ENCODE assay signal across 19 cellular contexts in the genomic region with DNA sequence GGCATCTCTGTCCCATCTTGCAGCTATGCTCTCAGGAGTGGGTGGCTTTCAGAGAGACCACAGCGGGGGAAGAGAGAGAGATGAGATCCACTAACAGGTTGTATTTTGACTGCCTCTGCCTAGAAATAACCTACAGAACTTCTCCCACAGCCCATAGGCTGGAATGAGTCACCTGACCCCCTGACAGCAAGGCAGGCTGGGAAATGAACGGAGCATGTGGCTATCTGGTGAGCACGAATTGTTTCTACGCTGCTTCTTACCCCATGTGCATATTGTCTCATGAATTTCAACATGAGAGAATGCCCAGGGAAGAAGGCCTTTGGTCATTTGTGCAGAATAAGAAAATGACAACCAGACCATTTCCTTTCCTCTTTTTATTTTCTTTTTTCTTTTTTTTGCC.
DNase-seq lines count a peak whose midpoint lies in the region; ATAC-seq, FAIRE-seq and TF ChIP-seq lines count a peak whose summit lies in the region.
"Had no signal": no experiment of that assay in that cellular context is flagged by ENCODE, and none has a peak within 500 bp of the region (broad histone marks: within the 10 kb centered on the region; RNA-seq: fewer than 3 reads in every experiment).

No MANE protein-coding gene starts in this region.

- no peak for TF ChIP-seq POLR2A in thyroid gland (IDR thresholded peaks at IDR 0.05)

- FAIRE-seq in bronchial epithelial cell (lab: Jason Lieb, UNC): peak; percentile 75
- FAIRE-seq: GM12891, GM18507, H1 had no signal

- H4K8ac ChIP-seq in neuronal stem cell (ENCODE audit: low read depth, low read length): no peak overlapping the region

- H3K27ac ChIP-seq in neuronal stem cell (replicated peaks; ENCODE audit: low read length): no peak overlapping the region
- no peak overlapping the region for H3K27ac ChIP-seq in thyroid gland
- H3K27ac ChIP-seq: GM23248 had no signal

- H3K27me3 Mint-ChIP-seq in WTC11 (ENCODE audit: low read depth): no peaks in the 10 kb centered on the region
- H3K27me3 Mint-ChIP-seq in nephron (ENCODE audit: low read depth): peaks cover 7% of the 10 kb centered on the region

- H3K36me3 Mint-ChIP-seq in WTC11 (no peaks in the 10 kb centered on the region), nephron (ENCODE audit: low read depth) (no peaks in the 10 kb centered on the region)
- H3K36me3 Mint-ChIP-seq: CD4-positive, alpha-beta memory T cell had no signal

- no peak overlapping the region for H2AFZ ChIP-seq in neuronal stem cell (ENCODE audit: low read length)
- H2AFZ ChIP-seq: GM23248 had no signal

- TF ChIP-seq CTCF in WTC11 (IDR thresholded peaks at IDR 0.05) (no peak), bronchial epithelial cell (IDR thresholded peaks at IDR 0.05; ENCODE audit: insufficient read depth, low read length, severe bottlenecking) (no peak), nephron (IDR thresholded peaks at IDR 0.05; ENCODE audit: unreplicated experiment in 3 of 3) (no peak), thyroid gland (IDR thresholded peaks at IDR 0.05) (no peak)

- DNase-seq in WTC11 (ENCODE audit: low spot score) (no peak), bronchial epithelial cell (ENCODE audit: low read depth) (no peak), neuronal stem cell (ENCODE audit: low spot score) (no peak), NCI-H748 treated with DMSO at 0.1 percent for 48 hours (lab: John Stamatoyannopoulos, UW) (no peak), thyroid gland (no peak)
- DNase-seq: C1 segment of cervical spinal cord; Calu3; CD4-positive, alpha-beta memory T cell; DMS53; GF-D8; GM23248; H7; HCEC 1CT had no signal

- H3K36me3 ChIP-seq in bronchial epithelial cell (ENCODE audit: control insufficient read depth, insufficient read depth, low read length) (no peaks in the 10 kb centered on the region), neuronal stem cell (replicated peaks in 1 of 2; ENCODE audit: control insufficient read depth in 2 of 2, insufficient read depth in 2 of 2, low read length in 2 of 2) (no peaks in the 10 kb centered on the region), thyroid gland (no peaks in the 10 kb centered on the region)

- no peaks in the 10 kb centered on the region for H3K79me1 ChIP-seq in neuronal stem cell (ENCODE audit: low read depth, low read length)

- H2BK120ac ChIP-seq in neuronal stem cell (ENCODE audit: low read depth, low read length): no peak overlapping the region

- no peak overlapping the region for H3K4me3 Mint-ChIP-seq in WTC11
- no peak overlapping the region for H3K4me3 Mint-ChIP-seq in nephron
- H3K4me3 Mint-ChIP-seq: CD4-positive, alpha-beta memory T cell had no signal

- ATAC-seq in WTC11 (no peak), HG02588 (IDR thresholded peaks at IDR 0.05; ENCODE audit: unreplicated experiment) (no peak), GM18907 (IDR thresholded peaks at IDR 0.05; ENCODE audit: unreplicated experiment) (no peak)

- no peak overlapping the region for H3K23ac ChIP-seq in neuronal stem cell (ENCODE audit: low read depth, low read length, poor library complexity)

- no peak overlapping the region for H4K91ac ChIP-seq in neuronal stem cell (ENCODE audit: low read depth, low read length, poor library complexity)

- H3K9me3 Mint-ChIP-seq in WTC11 (no peaks in the 10 kb centered on the region), nephron (no peaks in the 10 kb centered on the region)

- H3K18ac ChIP-seq in neuronal stem cell (ENCODE audit: low read length): peak overlapping the region; percentile 3

- H3K27me3 ChIP-seq in bronchial epithelial cell (ENCODE audit: control insufficient read depth, insufficient read depth, low read length): no peaks in the 10 kb centered on the region
- no peaks in the 10 kb centered on the region for H3K27me3 ChIP-seq in neuronal stem cell (ENCODE audit: control insufficient read depth in 3 of 3, insufficient read depth in 3 of 3, low read depth in 1 of 3, low read length in 3 of 3)
- H3K27me3 ChIP-seq in thyroid gland: no peaks in the 10 kb centered on the region

- intact Hi-C loops in thyroid gland (cut with DNase I): no loop called here

- peaks cover 33% of the 10 kb centered on the region for H3K4me1 Mint-ChIP-seq in WTC11
- H3K4me1 Mint-ChIP-seq in nephron: peaks cover 31% of the 10 kb centered on the region
- H3K4me1 Mint-ChIP-seq: CD4-positive, alpha-beta memory T cell had no signal

- WGBS in neuronal stem cell (ENCODE audit: extremely low coverage in 2 of 2, insufficient read length in 2 of 2, insufficient replicate concordance in 1 of 2), 2 donors: no CpG with 5 or more reads among the region's 4 CpGs
- WGBS in thyroid gland, 2 donors: 95 to 98% methylated on average over 4 of the region's 4 CpGs

- no peak overlapping the region for H2BK12ac ChIP-seq in neuronal stem cell (ENCODE audit: low read length)

- H3K9me3 ChIP-seq in neuronal stem cell (replicated peaks in 1 of 2; ENCODE audit: control insufficient read depth in 2 of 2, insufficient read depth in 1 of 2, low read depth in 1 of 2, low read length in 2 of 2) (no peaks in the 10 kb centered on the region), thyroid gland (no peaks in the 10 kb centered on the region)

- H3K4me2 ChIP-seq in neuronal stem cell (ENCODE audit: insufficient read depth, low read length, poor library complexity, severe bottlenecking): no peak overlapping the region

- H2BK15ac ChIP-seq in neuronal stem cell (ENCODE audit: low read length): no peak overlapping the region

- CTCF ChIA-PET in WTC11 (lab: Charles Lee): no interaction called here

- H2AK5ac ChIP-seq in neuronal stem cell (ENCODE audit: low read depth, low read length): peak overlapping the region; percentile 26

- no peak overlapping the region for H3K14ac ChIP-seq in neuronal stem cell (ENCODE audit: low read length)

- POLR2A ChIA-PET in WTC11 (lab: Charles Lee): no interaction called here

- no peak overlapping the region for H3K4me3 ChIP-seq in bronchial epithelial cell (ENCODE audit: low read depth, low read length)
- H3K4me3 ChIP-seq in neuronal stem cell (ENCODE audit: low read length in 2 of 2): no peak overlapping the region
- H3K4me3 ChIP-seq in thyroid gland (replicated peaks in 1 of 3): no peak overlapping the region
- H3K4me3 ChIP-seq: GM23248 had no signal

- H3K4ac ChIP-seq in neuronal stem cell (ENCODE audit: low read length): no peak overlapping the region

- H3K27ac Mint-ChIP-seq in WTC11 (no peak overlapping the region), nephron (peak overlapping the region; percentile 80 to 95 (median 93))
- H3K27ac Mint-ChIP-seq: CD4-positive, alpha-beta memory T cell had no signal

- no peak overlapping the region for H2BK5ac ChIP-seq in neuronal stem cell (ENCODE audit: low read length)

- H3K9ac ChIP-seq in neuronal stem cell (ENCODE audit: low read depth, low read length, poor library complexity): no peak overlapping the region
- H3K9ac ChIP-seq: GM23248 had no signal

- peaks cover 19 to 34% of the 10 kb centered on the region in 2 donors for H3K4me1 ChIP-seq in neuronal stem cell (ENCODE audit: control insufficient read depth in 2 of 2, insufficient read depth in 1 of 2, low read depth in 1 of 2, low read length in 2 of 2)
- no peaks in the 10 kb centered on the region for H3K4me1 ChIP-seq in thyroid gland

TF ChIP-seq in WTC11, 78 proteins besides CTCF, POLR2A, EP300 and RAD21:
- TF ChIP-seq ATF6 (CRISPR knock-in tag; IDR thresholded peaks at IDR 0.05) (no peak), USF2 (CRISPR knock-in tag; IDR thresholded peaks at IDR 0.05) (peak; percentile 54)
